In genomic region chr11:12680246-12680939, GRCh38 we compare ENCODE assay signal across 8 cellular contexts. TPM values are rescaled to one million over a fixed set of nuclear protein-coding genes. Genes with fewer than 3 reads are reported as not detected.
DNase-seq lines count a peak whose midpoint lies in the region; ATAC-seq and TF ChIP-seq lines count a peak whose summit lies in the region.

No MANE protein-coding gene starts in this region.

- no peak for TF ChIP-seq CTCF in ascending aorta (IDR thresholded peaks at IDR 0.05)
- no peak for TF ChIP-seq CTCF in prostate gland (IDR thresholded peaks at IDR 0.05)

- WGBS in prostate gland: 9% methylated on average over 21 of the region's 21 CpGs

- ATAC-seq in left ventricle myocardium superior (peak; percentile 91), HG03378 (IDR thresholded peaks at IDR 0.05; ENCODE audit: unreplicated experiment) (no peak), HG02938 (IDR thresholded peaks at IDR 0.05; ENCODE audit: unreplicated experiment) (no peak)

- intact Hi-C loops in ascending aorta (cut with DNase I) (loop anchor here (10.0 kb wide), 1 partner anchor 594 kb away; the partner anchor contains the start of gene BMAL1), left ventricle myocardium superior (cut with micrococcal nuclease) (loop anchor here (10.0 kb wide), 1 partner anchor 214 kb away; no protein-coding TSS in a partner anchor), prostate gland (cut with DNase I) (no loop called here)

- H3K27me3 ChIP-seq in ascending aorta (no peaks in the 10 kb centered on the region), prostate gland (replicated peaks; ENCODE audit: insufficient read depth) (no peaks in the 10 kb centered on the region)

- no peaks in the 10 kb centered on the region for H3K9me3 ChIP-seq in ascending aorta
- no peaks in the 10 kb centered on the region for H3K9me3 ChIP-seq in prostate gland

- peaks cover 2 to 18% of the 10 kb centered on the region in 2 donors for H3K4me1 ChIP-seq in ascending aorta
- H3K4me1 ChIP-seq in prostate gland (replicated peaks): no peaks in the 10 kb centered on the region

- H3K4me3 ChIP-seq in ascending aorta: peak overlapping the region; percentile 9 to 15
- peak overlapping the region in 1 of 2 donors; percentile 5 for H3K4me3 ChIP-seq in prostate gland

- DNase-seq in H4 (ENCODE audit: low spot score) (peak; percentile 88), NCI-H2196 (lab: John Stamatoyannopoulos, UW; ENCODE audit: unreplicated experiment) (peak; percentile 92), ascending aorta (ENCODE audit: low spot score in 2 of 2) (peak; percentile 43 to 86), left ventricle myocardium superior (peak; percentile 92), prostate gland (ENCODE audit: low spot score) (peak; percentile 89)
- no peak for DNase-seq in activated naive CD4-positive, alpha-beta T cell treated with anti-CD3 and anti-CD28 coated beads, Interleukin-2, amount 50 U/mL, for 16 hours

- TF ChIP-seq POLR2A in prostate gland (IDR thresholded peaks at IDR 0.05): peak; percentile 56

- peak overlapping the region; percentile 2 to 52 for H3K27ac ChIP-seq in ascending aorta
- H3K27ac ChIP-seq in prostate gland: peak overlapping the region; percentile 15 to 60

- H3K36me3 ChIP-seq in ascending aorta: no peaks in the 10 kb centered on the region
- H3K36me3 ChIP-seq in prostate gland: no peaks in the 10 kb centered on the region

RNA-seq across cellular contexts. Expression of gene TEAD1, which starts 6.2 kb away (rescaled TPM):
- 33.8 and 42.3 TPM in 2 replicates for total RNA-seq in H4 (2014; rRNA removed; shearing (Covaris generic))
- total RNA-seq in ascending aorta: 112 TPM
- total RNA-seq in left ventricle myocardium superior: 127 TPM
- total RNA-seq in prostate gland: 10 to 100 TPM; 47.9 to 87.0 TPM
